11 cellular contexts compared by ENCODE assay signal in genomic region chr22:39431821-39432251, GRCh38. TPM values are rescaled to one million over a fixed set of nuclear protein-coding genes. Genes with fewer than 3 reads are reported as not detected.
DNase-seq lines count a peak whose midpoint lies in the region; ATAC-seq and TF ChIP-seq lines count a peak whose summit lies in the region.
"Had no signal": no experiment of that assay in that cellular context is flagged by ENCODE, and none has a peak within 500 bp of the region (broad histone marks: within the 10 kb centered on the region; RNA-seq: fewer than 3 reads in every experiment).

No MANE protein-coding gene starts in this region.

- H2AFZ ChIP-seq in hepatocyte: no peak overlapping the region

- peaks cover 49 to 77% (median 67%) of the 10 kb centered on the region in 11 experiments for H3K36me3 ChIP-seq in BLaER1 treated with 17β-estradiol and CSF1 and Interleukin-3, amounts not matched to agents 10 nM and 100 nM
- H3K36me3 ChIP-seq in hepatocyte (replicated peaks; ENCODE audit: insufficient read depth, low read depth) (no peaks in the 10 kb centered on the region), skeletal muscle tissue (ENCODE audit: control insufficient read depth in 3 of 3, insufficient read depth in 3 of 3, low read length in 3 of 3) (peaks cover 33 to 42% (median 33%) of the 10 kb centered on the region in 3 donors)

- H3K4me2 ChIP-seq in BLaER1 treated with 17β-estradiol and CSF1 and Interleukin-3, amounts not matched to agents 10 nM and 100 nM: peak overlapping the region in 9 of 11 experiments; percentile 12 to 91 (median 72); a peak in 16 of 22 replicates
- no peak overlapping the region for H3K4me2 ChIP-seq in hepatocyte

- peak overlapping the region in 1 of 10 experiments; percentile 6; a peak in 1 of 20 replicates for H3K4me3 ChIP-seq in BLaER1 treated with 17β-estradiol and CSF1 and Interleukin-3, amounts not matched to agents 10 nM and 100 nM
- no peak overlapping the region for H3K4me3 ChIP-seq in choroid plexus epithelial cell (ENCODE audit: low read depth, low read length)
- H3K4me3 ChIP-seq in hepatocyte: no peak overlapping the region
- H3K4me3 ChIP-seq in skeletal muscle tissue (ENCODE audit: low read length in 3 of 3): peak overlapping the region; percentile 29 to 63 (median 46)

- no peak for ATAC-seq in GM21737 (IDR thresholded peaks at IDR 0.05; ENCODE audit: unreplicated experiment)

- DNase-seq in choroid plexus epithelial cell (ENCODE audit: low read depth): peak; percentile 44
- peak; percentile 2 for DNase-seq in hepatocyte (ENCODE audit: low spot score)
- DNase-seq in activated CD4-positive, alpha-beta T cell treated with anti-CD3 and anti-CD28 coated beads, Interleukin-2, amount 50 U/mL, for 4 hours: no peak
- DNase-seq in stimulated activated naive CD4-positive, alpha-beta T cell (lab: John Stamatoyannopoulos, UW): no peak
- DNase-seq in NCI-H1092 treated with DMSO at 0.1 percent for 48 hours (lab: John Stamatoyannopoulos, UW): no peak
- DNase-seq: activated naive CD8-positive, alpha-beta T cell treated with anti-CD3 and anti-CD28 coated beads, Interleukin-2, amount 10 ng/mL, durations not matched to agents 7 days and 5 days; erythroblast; NCI-H146 had no signal

- no peaks in the 10 kb centered on the region for H3K27me3 ChIP-seq in BLaER1 treated with 17β-estradiol and CSF1 and Interleukin-3, amounts not matched to agents 10 nM and 100 nM
- no peaks in the 10 kb centered on the region for H3K27me3 ChIP-seq in hepatocyte
- no peaks in the 10 kb centered on the region for H3K27me3 ChIP-seq in skeletal muscle tissue (ENCODE audit: control insufficient read depth in 3 of 3, insufficient read depth in 3 of 3, low read length in 3 of 3)

- no peaks in the 10 kb centered on the region for H4K20me1 ChIP-seq in BLaER1 treated with 17β-estradiol and CSF1 and Interleukin-3, amounts not matched to agents 10 nM and 100 nM
- H4K20me1 ChIP-seq in hepatocyte (ENCODE audit: insufficient read depth, poor library complexity, severe bottlenecking): no peaks in the 10 kb centered on the region

- TF ChIP-seq CTCF in choroid plexus epithelial cell (conservative IDR thresholded peaks at IDR 0.05; ENCODE audit: low read depth, low read length) (no peak), hepatocyte (IDR thresholded peaks at IDR 0.05; ENCODE audit: poor library complexity) (no peak)

- H3K9me2 ChIP-seq in hepatocyte (replicated peaks; ENCODE audit: insufficient read depth): no peaks in the 10 kb centered on the region

- peak overlapping the region in 9 of 11 experiments; percentile 22 to 70 (median 35); a peak in 15 of 22 replicates for H3K9ac ChIP-seq in BLaER1 treated with 17β-estradiol and CSF1 and Interleukin-3, amounts not matched to agents 10 nM and 100 nM
- peak overlapping the region; percentile 85 to 89 (median 86) for H3K9ac ChIP-seq in skeletal muscle tissue (ENCODE audit: low read depth in 1 of 3, low read length in 3 of 3)

- H3K9me3 ChIP-seq in BLaER1 treated with 17β-estradiol and CSF1 and Interleukin-3, amounts not matched to agents 10 nM and 100 nM (replicated peaks in 1 of 11): no peaks in the 10 kb centered on the region
- H3K9me3 ChIP-seq in hepatocyte (ENCODE audit: low read depth) (no peaks in the 10 kb centered on the region), skeletal muscle tissue (ENCODE audit: control insufficient read depth in 3 of 3, low read length in 3 of 3) (no peaks in the 10 kb centered on the region)

- no peaks in the 10 kb centered on the region for H3K79me2 ChIP-seq in hepatocyte

- H3K4me1 ChIP-seq in BLaER1 treated with 17β-estradiol and CSF1 and Interleukin-3, amounts not matched to agents 10 nM and 100 nM: peaks cover 43 to 85% (median 56%) of the 10 kb centered on the region in 10 experiments
- peaks cover under 1% of the 10 kb centered on the region for H3K4me1 ChIP-seq in hepatocyte (ENCODE audit: insufficient read depth)
- H3K4me1 ChIP-seq in skeletal muscle tissue (ENCODE audit: control insufficient read depth in 3 of 3, insufficient read depth in 3 of 3, low read length in 3 of 3): peaks cover 35 to 48% (median 42%) of the 10 kb centered on the region in 3 donors

- peak overlapping the region in 10 of 11 experiments; percentile 21 to 80 (median 38); a peak in 15 of 22 replicates for H3K27ac ChIP-seq in BLaER1 treated with 17β-estradiol and CSF1 and Interleukin-3, amounts not matched to agents 10 nM and 100 nM
- H3K27ac ChIP-seq in hepatocyte (no peak overlapping the region), skeletal muscle tissue (ENCODE audit: low read depth, low read length) (peak overlapping the region; percentile 99)

- over 99% methylated on average over 8 of the region's 8 CpGs for WGBS in hepatocyte (ENCODE audit: low lambda C conversion rate, missing lambda C conversion rate)

RNA-seq across cellular contexts. Expression of gene MGAT3, which starts 25.0 kb away (rescaled TPM):
- total RNA-seq in hepatocyte: 20.0 and 22.3 TPM in 2 replicates
- 5.5 and 7.0 TPM in 2 replicates for polyA plus RNA-seq in hepatocyte
- total RNA-seq in skeletal muscle tissue: 2.1 TPM

RNA-seq across cellular contexts. Expression of gene TAB1, which starts 32.3 kb away (rescaled TPM):
- 13.3 and 14.0 TPM in 2 replicates for total RNA-seq in hepatocyte
- 8.6 and 10.7 TPM in 2 replicates for polyA plus RNA-seq in hepatocyte
- total RNA-seq in skeletal muscle tissue: 12.0 TPM

Comparison
In these comparisons a context has a peak if more than half of its experiments do, and no peak if none do; other contexts are left out.
1. H3K4me3 ChIP-seq: peak in skeletal muscle tissue (3 of 3); none in choroid plexus epithelial cell (single experiment) and hepatocyte (single experiment).
2. DNase-seq: peak in choroid plexus epithelial cell (single experiment) and hepatocyte (single experiment); none in activated CD4-positive, alpha-beta T cell treated with anti-CD3 and anti-CD28 coated beads, Interleukin-2, amount 50 U/mL, for 4 hours (0 of 2), stimulated activated naive CD4-positive, alpha-beta T cell (0 of 6) and NCI-H1092 treated with DMSO at 0.1 percent for 48 hours (single experiment).